ENCODE assay signal across 18 cellular contexts in genomic region chr12:78938341-78939084, GRCh38.
A peak's percentile ranks its signal among the peaks of the same experiment; 100 is the strongest.
DNase-seq lines count a peak whose midpoint lies in the region; ATAC-seq and TF ChIP-seq lines count a peak whose summit lies in the region.
"Had no signal": no experiment of that assay in that cellular context is flagged by ENCODE, and none has a peak within 500 bp of the region (broad histone marks: within the 10 kb centered on the region; RNA-seq: fewer than 3 reads in every experiment).

No MANE protein-coding gene starts in this region.

- DNase-seq in DMS153 treated with DMSO at 0.1 percent for 48 hours (lab: John Stamatoyannopoulos, UW; ENCODE audit: unreplicated experiment) (peak; percentile 99), NCI-H1694 treated with DMSO at 0.1 percent for 48 hours (lab: John Stamatoyannopoulos, UW) (peak; percentile 52), NCI-H510A (lab: John Stamatoyannopoulos, UW) (peak; percentile 53), coronary artery (ENCODE audit: low spot score) (no peak), GDM1 (lab: John Stamatoyannopoulos, UW) (no peak), gastrocnemius medialis (no peak)
- DNase-seq in activated T-cell treated with anti-CD3 and anti-CD28 coated beads, Interleukin-2, amount 50 U/mL, for 72 hours = no peak
- DNase-seq: activated effector memory CD4-positive, alpha-beta T cell treated with Interleukin-2 at 50 U/mL for 16 hours; amygdala; cerebellar nuclear complex; nucleus accumbens; stimulated activated CD4-positive, alpha-beta T cell treated with anti-CD3 and anti-CD28 coated beads, Interleukin-2, amount 100 ng/mL, for 48 hours; T-helper 17 cell had no signal

- H3K9me3 Mint-ChIP-seq in brain = peaks cover 0 to 7% (median 0%) of the 10 kb centered on the region in 5 experiments
- peaks cover 4 to 8% of the 10 kb centered on the region in 2 donors for H3K9me3 Mint-ChIP-seq in activated T-cell treated with anti-CD3 and anti-CD28 coated beads, Interleukin-2, amount 50 U/mL, for 72 hours

- no peak for ATAC-seq in activated T-cell treated with anti-CD3 and anti-CD28 coated beads, Interleukin-2, amount 50 U/mL, for 72 hours (replicated peaks in 1 of 2)
- no peak for ATAC-seq in gastrocnemius medialis
- ATAC-seq: activated CD4-positive, CD25-positive, alpha-beta regulatory T cell treated with anti-CD3 and anti-CD28 coated beads, Interleukin-2, amount 50 U/mL, for 24 hours; HCT116; left lobe of liver; Right ventricle myocardium inferior; T-helper 17 cell had no signal

- no peak overlapping the region for H3K4me3 Mint-ChIP-seq in brain
- H3K4me3 Mint-ChIP-seq in activated T-cell treated with anti-CD3 and anti-CD28 coated beads, Interleukin-2, amount 50 U/mL, for 72 hours = no peak overlapping the region
- H3K4me3 Mint-ChIP-seq: T-helper 17 cell had no signal

- peak overlapping the region in 3 of 5 experiments; percentile 5 to 91 (median 11) for H3K27ac Mint-ChIP-seq in brain
- H3K27ac Mint-ChIP-seq in activated T-cell treated with anti-CD3 and anti-CD28 coated beads, Interleukin-2, amount 50 U/mL, for 72 hours = no peak overlapping the region
- H3K27ac Mint-ChIP-seq: T-helper 17 cell had no signal

- intact Hi-C loops in gastrocnemius medialis (cut with DNase I; ENCODE audit: low total_unique reads) = no loop called here

- no peaks in the 10 kb centered on the region for H3K36me3 ChIP-seq in gastrocnemius medialis

- H3K27me3 Mint-ChIP-seq in brain = no peaks in the 10 kb centered on the region
- H3K27me3 Mint-ChIP-seq in activated T-cell treated with anti-CD3 and anti-CD28 coated beads, Interleukin-2, amount 50 U/mL, for 72 hours (ENCODE audit: low read depth) = no peaks in the 10 kb centered on the region
- H3K27me3 Mint-ChIP-seq: T-helper 17 cell had no signal

- H3K4me3 ChIP-seq in coronary artery (no peak overlapping the region), gastrocnemius medialis (no peak overlapping the region)

- no peaks in the 10 kb centered on the region for H3K4me1 ChIP-seq in gastrocnemius medialis

- in situ Hi-C loops in gastrocnemius medialis (cut with MboI; ENCODE audit: low sequenced_read_pairs in 4 of 4) = loop anchor here in 1 of 4 donors (25.0 kb wide), 1 partner anchor 99 kb away; no protein-coding TSS in a partner anchor

- H3K27ac ChIP-seq in coronary artery (no peak overlapping the region), gastrocnemius medialis (no peak overlapping the region)

- H3K27me3 ChIP-seq in gastrocnemius medialis = no peaks in the 10 kb centered on the region

- peaks cover 18% of the 10 kb centered on the region for H3K4me1 Mint-ChIP-seq in brain
- H3K4me1 Mint-ChIP-seq in activated T-cell treated with anti-CD3 and anti-CD28 coated beads, Interleukin-2, amount 50 U/mL, for 72 hours (ENCODE audit: low read depth) = no peaks in the 10 kb centered on the region
- H3K4me1 Mint-ChIP-seq: T-helper 17 cell had no signal

- TF ChIP-seq POLR2A in gastrocnemius medialis (IDR thresholded peaks at IDR 0.05) = no peak

- H3K36me3 Mint-ChIP-seq in brain = peaks cover 25% of the 10 kb centered on the region
- H3K36me3 Mint-ChIP-seq in activated T-cell treated with anti-CD3 and anti-CD28 coated beads, Interleukin-2, amount 50 U/mL, for 72 hours (ENCODE audit: insufficient read depth in 2 of 2) = no peaks in the 10 kb centered on the region

- TF ChIP-seq CTCF in brain (conservative IDR thresholded peaks at IDR 0.05) (no peak), coronary artery (IDR thresholded peaks at IDR 0.05) (no peak), gastrocnemius medialis (IDR thresholded peaks at IDR 0.05 in 4 of 5, conservative IDR thresholded peaks at IDR 0.05 in 1 of 5) (no peak)

- H3K9me3 ChIP-seq in gastrocnemius medialis = no peaks in the 10 kb centered on the region

Comparison
In these comparisons a context has a peak if more than half of its experiments do, and no peak if none do; other contexts are left out.
1. DNase-seq: peak in DMS153 treated with DMSO at 0.1 percent for 48 hours (single experiment), NCI-H1694 treated with DMSO at 0.1 percent for 48 hours (single experiment) and NCI-H510A (single experiment); none in activated T-cell treated with anti-CD3 and anti-CD28 coated beads, Interleukin-2, amount 50 U/mL, for 72 hours (0 of 2), coronary artery (single experiment), GDM1 (single experiment) and gastrocnemius medialis (0 of 2).